Comparison of ENCODE assay signal across 9 cellular contexts in genomic region chr16:88609426-88609825, GRCh38. TPM values are rescaled to one million over a fixed set of nuclear protein-coding genes. Genes with fewer than 3 reads are reported as not detected.
"Had no signal": no experiment of that assay in that cellular context is flagged by ENCODE, and none has a peak within 500 bp of the region (broad histone marks: within the 10 kb centered on the region; RNA-seq: fewer than 3 reads in every experiment).

No MANE protein-coding gene starts in this region.

RNA-seq across cellular contexts. Expression of gene IL17C, which starts 28.9 kb away (rescaled TPM):
- total RNA-seq: PC-3, PC-9, Peyer's patch, Right ventricle myocardium inferior, Right ventricle myocardium superior, RPMI7951, SJCRH30, SJSA1, SK-MEL-5 had no signal

RNA-seq across cellular contexts. Expression of gene CYBA, which starts 41.4 kb away (rescaled TPM):
- total RNA-seq: PC-3, SJSA1 had no signal
